In the genomic region with DNA sequence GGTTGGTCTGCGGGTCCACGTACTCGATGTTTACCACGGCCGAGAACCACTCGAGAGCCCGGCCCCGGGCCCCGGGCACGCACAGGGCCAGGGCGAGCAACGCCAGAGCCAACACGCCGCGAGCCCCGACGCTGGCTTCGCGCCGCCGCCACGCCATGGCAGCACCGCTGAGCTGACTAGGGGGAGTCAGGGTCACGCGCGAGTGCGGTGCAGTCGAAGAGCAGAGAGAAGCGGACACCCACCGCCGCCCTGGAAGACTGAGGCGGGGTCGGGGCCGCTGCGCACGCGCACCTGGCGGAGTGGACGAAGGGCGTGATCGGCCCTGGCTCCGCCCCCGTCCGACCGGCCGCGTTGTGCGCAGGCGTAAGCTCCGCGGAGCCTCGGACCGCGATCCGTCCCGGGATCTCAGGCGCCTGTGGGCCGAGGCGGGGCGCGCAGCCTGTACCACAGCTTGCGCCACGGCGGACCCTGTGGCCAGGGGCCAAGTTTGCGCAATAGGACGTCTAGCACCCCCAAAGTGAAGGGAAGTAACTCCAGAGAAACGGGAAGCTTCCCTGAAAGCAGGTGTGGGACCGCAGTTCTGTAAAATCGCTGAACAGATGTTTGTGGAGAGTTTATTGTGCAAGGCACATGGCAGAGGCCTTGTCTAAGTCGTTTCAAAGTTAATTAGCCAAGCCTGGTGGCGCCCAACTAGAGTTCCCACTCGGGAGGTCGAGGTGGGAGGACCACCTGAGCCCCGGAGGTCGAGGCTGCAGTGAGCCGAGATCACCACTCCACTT, we compare ENCODE assay signal across 8 cellular contexts. TPM values are rescaled to one million over a fixed set of nuclear protein-coding genes. Genes with fewer than 3 reads are reported as not detected.
DNase-seq lines count a peak whose midpoint lies in the region; ATAC-seq, FAIRE-seq and TF ChIP-seq lines count a peak whose summit lies in the region.

A gene with protein sequence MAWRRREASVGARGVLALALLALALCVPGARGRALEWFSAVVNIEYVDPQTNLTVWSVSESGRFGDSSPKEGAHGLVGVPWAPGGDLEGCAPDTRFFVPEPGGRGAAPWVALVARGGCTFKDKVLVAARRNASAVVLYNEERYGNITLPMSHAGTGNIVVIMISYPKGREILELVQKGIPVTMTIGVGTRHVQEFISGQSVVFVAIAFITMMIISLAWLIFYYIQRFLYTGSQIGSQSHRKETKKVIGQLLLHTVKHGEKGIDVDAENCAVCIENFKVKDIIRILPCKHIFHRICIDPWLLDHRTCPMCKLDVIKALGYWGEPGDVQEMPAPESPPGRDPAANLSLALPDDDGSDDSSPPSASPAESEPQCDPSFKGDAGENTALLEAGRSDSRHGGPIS (minus strand): TSS at position 270 of the 779 bp plus-strand sequence. CDS start 113 bp downstream, at position 157.

- no peaks in the 10 kb centered on the region for H3K36me3 ChIP-seq in bronchial epithelial cell (ENCODE audit: control insufficient read depth, insufficient read depth, low read length)

- CTCF ChIA-PET in WTC11 (lab: Charles Lee) = interaction anchor here (0.5 to 1.7 kb wide), 11 partner anchors 32 to 523 kb away, joined by 3 to 14 read pairs (median 3); a partner anchor contains a TSS

- TF ChIP-seq POLR2A in GM18951 (IDR thresholded peaks at IDR 0.05; ENCODE audit: extremely low read depth, insufficient read depth, insufficient read length) = peak; percentile 88

- TF ChIP-seq CTCF in WTC11 (IDR thresholded peaks at IDR 0.05) (no peak), bronchial epithelial cell (IDR thresholded peaks at IDR 0.05; ENCODE audit: insufficient read depth, low read length, severe bottlenecking) (no peak)

- DNase-seq in AG08396 (ENCODE audit: low spot score) (peak; percentile 100), NCI-H226 (peak; percentile 78), WTC11 (ENCODE audit: low spot score) (peak; percentile 89), bronchial epithelial cell (ENCODE audit: low read depth) (peak; percentile 72), iris pigment epithelial cell (ENCODE audit: low read depth) (peak; percentile 90)
- DNase-seq in stimulated activated CD4-positive, alpha-beta T cell treated with anti-CD3 and anti-CD28 coated beads, Interleukin-12 subunit alpha, Interleukin-12 subunit beta, amount 100 ng/mL, for 4 hours = peak; percentile 91

- no peaks in the 10 kb centered on the region for H3K27me3 ChIP-seq in bronchial epithelial cell (ENCODE audit: control insufficient read depth, insufficient read depth, low read length)

- peaks cover 9% of the 10 kb centered on the region for H3K27me3 Mint-ChIP-seq in WTC11 (ENCODE audit: low read depth)

- H3K4me3 Mint-ChIP-seq in WTC11 = peak within 1 kb of the TSS; percentile 87

- no peak for FAIRE-seq in bronchial epithelial cell (lab: Jason Lieb, UNC)

- H3K36me3 Mint-ChIP-seq in WTC11 = peaks cover 11% of the 10 kb centered on the region

- no peak within 1 kb of the TSS; the same call in 1 of the 2 replicates for H3K27ac Mint-ChIP-seq in WTC11

- H3K4me3 ChIP-seq in bronchial epithelial cell (ENCODE audit: low read depth, low read length) = peak within 1 kb of the TSS; percentile 88

- ATAC-seq in HG03175 (IDR thresholded peaks at IDR 0.05; ENCODE audit: unreplicated experiment) = peak; percentile 64
- ATAC-seq in WTC11 = peak; percentile 93

- peaks cover 50% of the 10 kb centered on the region for H3K4me1 Mint-ChIP-seq in WTC11

- in situ Hi-C loops in GM18951 (cut with MboI; ENCODE audit: low sequenced_read_pairs, unreplicated experiment) = no loop called here

- no peaks in the 10 kb centered on the region for H3K9me3 Mint-ChIP-seq in WTC11

- POLR2A ChIA-PET in WTC11 (lab: Charles Lee) = interaction anchor here (0.6 to 1.5 kb wide), 3 partner anchors 9 to 409 kb away, joined by 3 to 5 read pairs (median 4); no protein-coding TSS in a partner anchor

TF ChIP-seq in WTC11, 78 proteins besides CTCF, POLR2A, EP300 and RAD21 (continues in another document):
- TF ChIP-seq NR3C1 (CRISPR knock-in tag; conservative IDR thresholded peaks at IDR 0.05; ENCODE audit: low read depth) (peak; percentile 40; the same call in 1 of the 2 replicates), ZNF396 (CRISPR knock-in tag; IDR thresholded peaks at IDR 0.05; ENCODE audit: borderline replicate concordance) (no peak), ZBTB21 (CRISPR knock-in tag; IDR thresholded peaks at IDR 0.05; ENCODE audit: borderline replicate concordance) (no peak; the same call in 1 of the 2 replicates), JAZF1 (CRISPR knock-in tag; IDR thresholded peaks at IDR 0.05) (no peak), SMAD3 (CRISPR knock-in tag; IDR thresholded peaks at IDR 0.05; ENCODE audit: borderline replicate concordance) (peak; percentile 54; the same call in 1 of the 2 replicates), KAT7 (CRISPR knock-in tag; IDR thresholded peaks at IDR 0.05; ENCODE audit: borderline replicate concordance) (peak; percentile 48; the same call in 1 of the 2 replicates), CBFB (CRISPR knock-in tag; IDR thresholded peaks at IDR 0.05; ENCODE audit: low read depth) (0 out of 2 replicates have a peak, but pooled peaks have one; percentile 63), SP1 (CRISPR knock-in tag; conservative IDR thresholded peaks at IDR 0.05) (peak; percentile 50; the same call in 1 of the 2 replicates)
- TF ChIP-seq, protein P1, sequence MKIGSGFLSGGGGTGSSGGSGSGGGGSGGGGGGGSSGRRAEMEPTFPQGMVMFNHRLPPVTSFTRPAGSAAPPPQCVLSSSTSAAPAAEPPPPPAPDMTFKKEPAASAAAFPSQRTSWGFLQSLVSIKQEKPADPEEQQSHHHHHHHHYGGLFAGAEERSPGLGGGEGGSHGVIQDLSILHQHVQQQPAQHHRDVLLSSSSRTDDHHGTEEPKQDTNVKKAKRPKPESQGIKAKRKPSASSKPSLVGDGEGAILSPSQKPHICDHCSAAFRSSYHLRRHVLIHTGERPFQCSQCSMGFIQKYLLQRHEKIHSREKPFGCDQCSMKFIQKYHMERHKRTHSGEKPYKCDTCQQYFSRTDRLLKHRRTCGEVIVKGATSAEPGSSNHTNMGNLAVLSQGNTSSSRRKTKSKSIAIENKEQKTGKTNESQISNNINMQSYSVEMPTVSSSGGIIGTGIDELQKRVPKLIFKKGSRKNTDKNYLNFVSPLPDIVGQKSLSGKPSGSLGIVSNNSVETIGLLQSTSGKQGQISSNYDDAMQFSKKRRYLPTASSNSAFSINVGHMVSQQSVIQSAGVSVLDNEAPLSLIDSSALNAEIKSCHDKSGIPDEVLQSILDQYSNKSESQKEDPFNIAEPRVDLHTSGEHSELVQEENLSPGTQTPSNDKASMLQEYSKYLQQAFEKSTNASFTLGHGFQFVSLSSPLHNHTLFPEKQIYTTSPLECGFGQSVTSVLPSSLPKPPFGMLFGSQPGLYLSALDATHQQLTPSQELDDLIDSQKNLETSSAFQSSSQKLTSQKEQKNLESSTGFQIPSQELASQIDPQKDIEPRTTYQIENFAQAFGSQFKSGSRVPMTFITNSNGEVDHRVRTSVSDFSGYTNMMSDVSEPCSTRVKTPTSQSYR (CRISPR knock-in tag; IDR thresholded peaks at IDR 0.05) = no peak
- TF ChIP-seq, protein P2, sequence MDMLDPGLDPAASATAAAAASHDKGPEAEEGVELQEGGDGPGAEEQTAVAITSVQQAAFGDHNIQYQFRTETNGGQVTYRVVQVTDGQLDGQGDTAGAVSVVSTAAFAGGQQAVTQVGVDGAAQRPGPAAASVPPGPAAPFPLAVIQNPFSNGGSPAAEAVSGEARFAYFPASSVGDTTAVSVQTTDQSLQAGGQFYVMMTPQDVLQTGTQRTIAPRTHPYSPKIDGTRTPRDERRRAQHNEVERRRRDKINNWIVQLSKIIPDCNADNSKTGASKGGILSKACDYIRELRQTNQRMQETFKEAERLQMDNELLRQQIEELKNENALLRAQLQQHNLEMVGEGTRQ (CRISPR knock-in tag; IDR thresholded peaks at IDR 0.05) = no peak
- TF ChIP-seq, protein P3, sequence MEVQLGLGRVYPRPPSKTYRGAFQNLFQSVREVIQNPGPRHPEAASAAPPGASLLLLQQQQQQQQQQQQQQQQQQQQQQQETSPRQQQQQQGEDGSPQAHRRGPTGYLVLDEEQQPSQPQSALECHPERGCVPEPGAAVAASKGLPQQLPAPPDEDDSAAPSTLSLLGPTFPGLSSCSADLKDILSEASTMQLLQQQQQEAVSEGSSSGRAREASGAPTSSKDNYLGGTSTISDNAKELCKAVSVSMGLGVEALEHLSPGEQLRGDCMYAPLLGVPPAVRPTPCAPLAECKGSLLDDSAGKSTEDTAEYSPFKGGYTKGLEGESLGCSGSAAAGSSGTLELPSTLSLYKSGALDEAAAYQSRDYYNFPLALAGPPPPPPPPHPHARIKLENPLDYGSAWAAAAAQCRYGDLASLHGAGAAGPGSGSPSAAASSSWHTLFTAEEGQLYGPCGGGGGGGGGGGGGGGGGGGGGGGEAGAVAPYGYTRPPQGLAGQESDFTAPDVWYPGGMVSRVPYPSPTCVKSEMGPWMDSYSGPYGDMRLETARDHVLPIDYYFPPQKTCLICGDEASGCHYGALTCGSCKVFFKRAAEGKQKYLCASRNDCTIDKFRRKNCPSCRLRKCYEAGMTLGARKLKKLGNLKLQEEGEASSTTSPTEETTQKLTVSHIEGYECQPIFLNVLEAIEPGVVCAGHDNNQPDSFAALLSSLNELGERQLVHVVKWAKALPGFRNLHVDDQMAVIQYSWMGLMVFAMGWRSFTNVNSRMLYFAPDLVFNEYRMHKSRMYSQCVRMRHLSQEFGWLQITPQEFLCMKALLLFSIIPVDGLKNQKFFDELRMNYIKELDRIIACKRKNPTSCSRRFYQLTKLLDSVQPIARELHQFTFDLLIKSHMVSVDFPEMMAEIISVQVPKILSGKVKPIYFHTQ (CRISPR knock-in tag; IDR thresholded peaks at IDR 0.05) = no peak
- TF ChIP-seq, protein P4, sequence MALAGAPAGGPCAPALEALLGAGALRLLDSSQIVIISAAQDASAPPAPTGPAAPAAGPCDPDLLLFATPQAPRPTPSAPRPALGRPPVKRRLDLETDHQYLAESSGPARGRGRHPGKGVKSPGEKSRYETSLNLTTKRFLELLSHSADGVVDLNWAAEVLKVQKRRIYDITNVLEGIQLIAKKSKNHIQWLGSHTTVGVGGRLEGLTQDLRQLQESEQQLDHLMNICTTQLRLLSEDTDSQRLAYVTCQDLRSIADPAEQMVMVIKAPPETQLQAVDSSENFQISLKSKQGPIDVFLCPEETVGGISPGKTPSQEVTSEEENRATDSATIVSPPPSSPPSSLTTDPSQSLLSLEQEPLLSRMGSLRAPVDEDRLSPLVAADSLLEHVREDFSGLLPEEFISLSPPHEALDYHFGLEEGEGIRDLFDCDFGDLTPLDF (CRISPR knock-in tag; IDR thresholded peaks at IDR 0.05) = peak; percentile 5; the same call in 1 of the 2 replicates
- TF ChIP-seq, protein P5, sequence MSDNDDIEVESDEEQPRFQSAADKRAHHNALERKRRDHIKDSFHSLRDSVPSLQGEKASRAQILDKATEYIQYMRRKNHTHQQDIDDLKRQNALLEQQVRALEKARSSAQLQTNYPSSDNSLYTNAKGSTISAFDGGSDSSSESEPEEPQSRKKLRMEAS (CRISPR knock-in tag; IDR thresholded peaks at IDR 0.05) = peak; percentile 74

RNA-seq across cellular contexts. Expression of the gene that starts here (rescaled TPM):
- total RNA-seq in WTC11 (2021) = 25.6 to 30.0 TPM (median 28.4 TPM) in 3 replicates
- total RNA-seq in bronchial epithelial cell = 113 and 120 TPM in 2 replicates

Comparison
In these comparisons a context has a peak if more than half of its experiments do, and no peak if none do; other contexts are left out.
1. Peak in every context shown above with its lines: DNase-seq, ATAC-seq and H3K4me3 ChIP-seq.